Comparison of ENCODE assay signal across 8 cellular contexts in genomic region chr2:239991689-239992314, GRCh38. TPM values are rescaled to one million over a fixed set of nuclear protein-coding genes. Genes with fewer than 3 reads are reported as not detected.
DNase-seq lines count a peak whose midpoint lies in the region; ATAC-seq and TF ChIP-seq lines count a peak whose summit lies in the region.

No MANE protein-coding gene starts in this region.

- peaks cover 10% of the 10 kb centered on the region for H3K27me3 Mint-ChIP-seq in GM23338 (ENCODE audit: insufficient read depth, low read depth, poor library complexity)
- no peaks in the 10 kb centered on the region for H3K27me3 Mint-ChIP-seq in MCF 10A (ENCODE audit: insufficient read depth, unreplicated experiment)

- ATAC-seq in GM23338 = peak; percentile 50

- H3K36me3 Mint-ChIP-seq in GM23338 (ENCODE audit: low read depth) (peaks cover 64% of the 10 kb centered on the region), MCF 10A (ENCODE audit: insufficient read depth, unreplicated experiment) (peaks cover 52% of the 10 kb centered on the region)

- peaks cover 3% of the 10 kb centered on the region; the same call in 1 of the 3 replicates for H3K9me3 Mint-ChIP-seq in GM23338
- H3K9me3 Mint-ChIP-seq in MCF 10A (ENCODE audit: unreplicated experiment) = no peaks in the 10 kb centered on the region

- H3K4me3 ChIP-seq in BJ (ENCODE audit: low read depth, low read length) (no peak overlapping the region), GM23338 (no peak overlapping the region)

- CTCF ChIA-PET in BJ (lab: Yijun Ruan, JAX) = interaction anchor here (0.7 to 5.7 kb wide), 18 partner anchors 7 to 1097 kb away, joined by 3 to 40 read pairs (median 4); no protein-coding TSS in a partner anchor
- CTCF ChIA-PET in MCF 10A (lab: Yijun Ruan, JAX) = interaction anchor here (0.5 to 4.0 kb wide), 34 partner anchors 9 to 1183 kb away, joined by 3 to 26 read pairs (median 4); partner anchors contain the start of gene NDUFA10

- H3K9me2 ChIP-seq in GM23338 (ENCODE audit: insufficient read depth) = no peaks in the 10 kb centered on the region

- no peaks in the 10 kb centered on the region; the same call in 2 of the 3 replicates for H3K4me1 Mint-ChIP-seq in GM23338
- no peaks in the 10 kb centered on the region for H3K4me1 Mint-ChIP-seq in MCF 10A (ENCODE audit: insufficient read depth, unreplicated experiment)

- POLR2A ChIA-PET in BJ (lab: Charles Lee) (no interaction called here), MCF 10A (lab: Yijun Ruan, JAX) (interaction anchor here (1.1 kb wide), 1 partner anchor 719 kb away, joined by 3 read pairs; no protein-coding TSS in a partner anchor)

- no peak overlapping the region for H2AFZ ChIP-seq in GM23338

- peak; percentile 78 for TF ChIP-seq CTCF in BJ (IDR thresholded peaks at IDR 0.05; ENCODE audit: insufficient read depth, low read depth, low read length)
- TF ChIP-seq CTCF in GM23338 (conservative IDR thresholded peaks at IDR 0.05; ENCODE audit: low read depth in 2 of 2) = peak; percentile 75 to 94
- peak; percentile 82 for TF ChIP-seq CTCF in MCF 10A (IDR thresholded peaks at IDR 0.05; ENCODE audit: unreplicated experiment)

- H3K27ac Mint-ChIP-seq in GM23338 (no peak overlapping the region), MCF 10A (ENCODE audit: low read depth, unreplicated experiment) (no peak overlapping the region)

- H3F3A ChIP-seq in GM23338 (replicated peaks; ENCODE audit: low read depth) = no peaks in the 10 kb centered on the region

- H3K79me2 ChIP-seq in GM23338 (replicated peaks; ENCODE audit: insufficient read depth) = no peaks in the 10 kb centered on the region; the same call in 1 of the 2 replicates

- H3K4me2 ChIP-seq in GM23338 = no peak overlapping the region

- no peak for DNase-seq in BJ (ENCODE audit: low read depth)
- DNase-seq in GM23338 (ENCODE audit: low spot score) = peak; percentile 78
- DNase-seq in NCI-H748 (lab: John Stamatoyannopoulos, UW; ENCODE audit: unreplicated experiment) = peak; percentile 38
- peak; percentile 57 for DNase-seq in MCF 10A (ENCODE audit: unreplicated experiment)
- DNase-seq in iris pigment epithelial cell (ENCODE audit: low read depth) = peak; percentile 61
- peak; percentile 97 for DNase-seq in superior temporal gyrus (ENCODE audit: extremely low spot score)
- no peak for DNase-seq in occipital lobe (lab: John Stamatoyannopoulos, UW)
- DNase-seq in NCI-H146 (lab: John Stamatoyannopoulos, UW) = no peak

- H3K27ac ChIP-seq in GM23338 (ENCODE audit: low read depth) = no peak overlapping the region

- intact Hi-C loops in MCF 10A (cut with micrococcal nuclease) = loop anchor here (2.0 to 10.0 kb wide), 4 partner anchors 100 to 957 kb away; no protein-coding TSS in a partner anchor

- no TSS peak for BruUV-seq in MCF 10A (replicated peaks; lab: Mats Ljungman, UMichigan)

- H3K27me3 ChIP-seq in BJ (ENCODE audit: control insufficient read depth, insufficient read depth, low read length) (no peaks in the 10 kb centered on the region), GM23338 (ENCODE audit: insufficient read depth) (no peaks in the 10 kb centered on the region)

- H3K4me3 Mint-ChIP-seq in GM23338 (no peak overlapping the region), MCF 10A (ENCODE audit: unreplicated experiment) (no peak overlapping the region)

- peaks cover 15% of the 10 kb centered on the region for H3K36me3 ChIP-seq in BJ (ENCODE audit: control insufficient read depth, insufficient read depth, low read length)
- peaks cover 21% of the 10 kb centered on the region for H3K36me3 ChIP-seq in GM23338 (ENCODE audit: insufficient read depth)

- H3K4me1 ChIP-seq in GM23338 (ENCODE audit: insufficient read depth) = no peaks in the 10 kb centered on the region

- peaks cover 10% of the 10 kb centered on the region; the same call in 1 of the 2 replicates for H4K20me1 ChIP-seq in GM23338 (replicated peaks; ENCODE audit: insufficient read depth)

TF ChIP-seq in GM23338, 12 proteins besides CTCF, POLR2A, EP300 and RAD21 (continues in another document):
- no peak for TF ChIP-seq EZH2 (IDR thresholded peaks at IDR 0.05; ENCODE audit: low read depth, unreplicated experiment)
- no peak for TF ChIP-seq ZNF462 (CRISPR knock-in tag; IDR thresholded peaks at IDR 0.05)

RNA-seq across cellular contexts. Expression of gene NDUFA10, which starts 33.3 kb away (rescaled TPM):
- polyA plus RNA-seq in BJ (2011; rRNA removed) (92.8 and 115 TPM in 2 replicates), GM23338 (2016; fragmentation: Nextera tagmentation; extraction: Ambion mirVana) (64.8 and 81.0 TPM in 2 replicates)
- 41.3 and 74.0 TPM in 2 replicates for polyA minus RNA-seq in BJ (2011; rRNA and poly(A)+ RNA removed)
- 113 and 156 TPM in 2 replicates for total RNA-seq in GM23338 (2014; rRNA removed; shearing (Covaris generic))
- total RNA-seq in MCF 10A (2022) (140 and 151 TPM in 2 replicates), occipital lobe (72.4 TPM)

RNA-seq across cellular contexts. Expression of gene OR6B2, which starts 38.4 kb away (rescaled TPM):
- polyA plus RNA-seq in BJ (2011; rRNA removed) (not detected in 2 replicates), GM23338 (2016; fragmentation: Nextera tagmentation; extraction: Ambion mirVana) (not detected in 2 replicates)
- not detected in 2 replicates for polyA minus RNA-seq in BJ (2011; rRNA and poly(A)+ RNA removed)
- total RNA-seq in GM23338 (2014; rRNA removed; shearing (Covaris generic)) = not detected in 2 replicates
- total RNA-seq in MCF 10A (2022) (not detected in 2 replicates), occipital lobe (not detected)

Comparison
In these comparisons a context has a peak if more than half of its experiments do, and no peak if none do; other contexts are left out.
1. DNase-seq: peak in GM23338 (single experiment), NCI-H748 (single experiment), MCF 10A (single experiment), iris pigment epithelial cell (single experiment) and superior temporal gyrus (single experiment); none in BJ (single experiment), occipital lobe (single experiment) and NCI-H146 (single experiment).
2. Peak in every context shown above with its lines, with median percentiles within 50 percentile points of each other: CTCF ChIP-seq.